ENCODE assay signal across 18 cellular contexts in the genomic region with DNA sequence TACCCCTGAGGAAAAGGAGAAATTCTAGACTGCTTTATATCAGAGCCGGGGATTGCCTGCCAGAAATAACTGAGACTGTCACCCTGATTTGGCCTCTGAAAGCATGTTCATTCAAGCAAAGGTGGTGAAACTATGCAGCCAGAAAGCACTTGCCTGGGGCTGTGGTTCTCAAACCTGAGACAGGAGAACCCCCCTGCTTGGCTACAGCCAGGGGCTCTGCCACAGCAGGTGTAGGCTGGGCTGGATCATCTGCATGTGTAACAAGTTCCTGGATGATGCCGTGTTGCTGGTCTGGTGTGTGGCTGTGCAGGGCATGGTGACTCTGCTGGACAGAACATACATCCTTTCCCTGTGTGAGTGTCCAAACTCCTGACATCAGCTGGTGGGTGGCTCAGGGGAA.
DNase-seq lines count a peak whose midpoint lies in the region; ATAC-seq and TF ChIP-seq lines count a peak whose summit lies in the region.
"Had no signal": no experiment of that assay in that cellular context is flagged by ENCODE, and none has a peak within 500 bp of the region (broad histone marks: within the 10 kb centered on the region; RNA-seq: fewer than 3 reads in every experiment).

No MANE protein-coding gene starts in this region.

- H3K27me3 ChIP-seq in PC-9 (ENCODE audit: insufficient read depth, low read depth) = no peaks in the 10 kb centered on the region
- no peaks in the 10 kb centered on the region for H3K27me3 ChIP-seq in esophagus muscularis mucosa
- H3K27me3 ChIP-seq in upper lobe of right lung = no peaks in the 10 kb centered on the region
- H3K27me3 ChIP-seq: Peyer's patch, SJCRH30 had no signal

- no peak overlapping the region for H3K4me2 ChIP-seq in PC-9

- no peaks in the 10 kb centered on the region for H3K4me1 ChIP-seq in PC-9 (replicated peaks; ENCODE audit: insufficient read depth)
- H3K4me1 ChIP-seq in esophagus muscularis mucosa = peaks cover 0 to 4% (median 0%) of the 10 kb centered on the region in 4 donors
- H3K4me1 ChIP-seq in upper lobe of right lung = no peaks in the 10 kb centered on the region
- H3K4me1 ChIP-seq: Peyer's patch had no signal

- DNase-seq in GM12865 (ENCODE audit: low read depth) (peak; percentile 57), PC-9 (no peak), esophagus muscularis mucosa (ENCODE audit: extremely low spot score) (peak; percentile 37), osteocyte (ENCODE audit: extremely low spot score, unreplicated experiment) (peak; percentile 72), GM10266 (ENCODE audit: extremely low spot score) (no peak), NCI-H524 treated with DMSO at 0.1 percent for 48 hours (lab: John Stamatoyannopoulos, UW) (no peak), upper lobe of right lung (no peak)
- DNase-seq: MM.1S, NCI-H1048, NCI-H1417 treated with DMSO at 0.1 percent for 48 hours, NCI-H187 treated with DMSO at 0.1 percent for 48 hours, NCI-H510A, NCI-H774, Peyer's patch, SJCRH30 had no signal

- intact Hi-C loops in PC-9 (cut with micrococcal nuclease; ENCODE audit: unreplicated experiment) (no loop called here), esophagus muscularis mucosa (cut with DNase I) (no loop called here), upper lobe of right lung (cut with DNase I) (no loop called here)

- no peak for ATAC-seq in upper lobe of right lung
- no peak for ATAC-seq in HG03095 (IDR thresholded peaks at IDR 0.05; ENCODE audit: unreplicated experiment)
- ATAC-seq: HCT116 had no signal

- CTCF ChIA-PET in PC-9 (lab: Charles Lee) = no interaction called here

- BruUV-seq in PC-9 (replicated peaks; lab: Mats Ljungman, UMichigan) = no TSS peak

- no peak overlapping the region for H3K27ac ChIP-seq in PC-9
- no peak overlapping the region for H3K27ac ChIP-seq in esophagus muscularis mucosa (replicated peaks in 1 of 4)
- no peak overlapping the region for H3K27ac ChIP-seq in upper lobe of right lung
- H3K27ac ChIP-seq: C4-2B, Peyer's patch, SJCRH30 had no signal

- no peaks in the 10 kb centered on the region for H4K20me1 ChIP-seq in PC-9 (ENCODE audit: insufficient read depth)

- no peak for TF ChIP-seq CTCF in GM12865 (IDR thresholded peaks at IDR 0.05; ENCODE audit: insufficient read depth, low read depth, low read length, missing control alignments)
- TF ChIP-seq CTCF in PC-9 (conservative IDR thresholded peaks at IDR 0.05) = no peak
- no peak for TF ChIP-seq CTCF in esophagus muscularis mucosa (IDR thresholded peaks at IDR 0.05)
- TF ChIP-seq CTCF in osteocyte (IDR thresholded peaks at IDR 0.05) = no peak
- no peak for TF ChIP-seq CTCF in GM10266 (IDR thresholded peaks at IDR 0.05; ENCODE audit: control insufficient read depth, insufficient read depth, low read depth, missing control alignments)
- no peak for TF ChIP-seq CTCF in upper lobe of right lung (IDR thresholded peaks at IDR 0.05)

- H3K27me3 Mint-ChIP-seq in osteocyte (ENCODE audit: unreplicated experiment) = peaks cover 14% of the 10 kb centered on the region

- peaks cover 11% of the 10 kb centered on the region for H3K9me3 Mint-ChIP-seq in osteocyte (ENCODE audit: unreplicated experiment)

- H3F3A ChIP-seq in PC-9 (ENCODE audit: insufficient read depth, low read depth) = no peaks in the 10 kb centered on the region

- H3K4me3 ChIP-seq in GM12865 (ENCODE audit: low read depth, low read length) = no peak overlapping the region
- no peak overlapping the region for H3K4me3 ChIP-seq in PC-9
- H3K4me3 ChIP-seq in esophagus muscularis mucosa = no peak overlapping the region
- no peak overlapping the region for H3K4me3 ChIP-seq in upper lobe of right lung
- H3K4me3 ChIP-seq: Peyer's patch, SJCRH30 had no signal

- no peaks in the 10 kb centered on the region for H3K36me3 Mint-ChIP-seq in osteocyte (ENCODE audit: unreplicated experiment)

- no peak overlapping the region for H3K4me3 Mint-ChIP-seq in osteocyte (ENCODE audit: unreplicated experiment)

- H3K27ac Mint-ChIP-seq in osteocyte (ENCODE audit: unreplicated experiment) = no peak overlapping the region

- no peaks in the 10 kb centered on the region for H3K36me3 ChIP-seq in PC-9 (ENCODE audit: low read depth)
- H3K36me3 ChIP-seq in esophagus muscularis mucosa = no peaks in the 10 kb centered on the region
- no peaks in the 10 kb centered on the region for H3K36me3 ChIP-seq in upper lobe of right lung
- H3K36me3 ChIP-seq: Peyer's patch, SJCRH30 had no signal

- 0 out of 2 replicates have a peak overlapping the region, but pooled peaks have one; percentile 53 for H2AFZ ChIP-seq in PC-9

- POLR2A ChIA-PET in PC-9 (lab: Charles Lee; ENCODE audit: unreplicated experiment) = no interaction called here

- no peak for TF ChIP-seq POLR2A in esophagus muscularis mucosa (IDR thresholded peaks at IDR 0.05; ENCODE audit: low read depth)

- H3K79me2 ChIP-seq in PC-9 (ENCODE audit: low read depth) = no peaks in the 10 kb centered on the region

- WGBS in esophagus muscularis mucosa = 96% methylated on average over 2 of the region's 2 CpGs

- no peaks in the 10 kb centered on the region for H3K9me2 ChIP-seq in PC-9 (ENCODE audit: insufficient read depth)

- no peak for TF ChIP-seq EP300 in esophagus muscularis mucosa (IDR thresholded peaks at IDR 0.05)

- H3K9me3 ChIP-seq in PC-9 (ENCODE audit: insufficient read depth, low read depth) = no peaks in the 10 kb centered on the region
- H3K9me3 ChIP-seq in esophagus muscularis mucosa = no peaks in the 10 kb centered on the region
- H3K9me3 ChIP-seq in upper lobe of right lung = no peaks in the 10 kb centered on the region
- H3K9me3 ChIP-seq: Peyer's patch, SJCRH30 had no signal

- no peaks in the 10 kb centered on the region for H3K4me1 Mint-ChIP-seq in osteocyte (ENCODE audit: unreplicated experiment)

Comparison
In these comparisons a context has a peak if more than half of its experiments do, and no peak if none do; other contexts are left out.
1. DNase-seq: peak in GM12865 (single experiment), esophagus muscularis mucosa (single experiment) and osteocyte (single experiment); none in PC-9 (0 of 2), GM10266 (single experiment), NCI-H524 treated with DMSO at 0.1 percent for 48 hours (single experiment) and upper lobe of right lung (single experiment).